Comparison of ENCODE assay signal across 13 cellular contexts in genomic region chr21:34877485-34878128, GRCh38.
A peak's percentile ranks its signal among the peaks of the same experiment; 100 is the strongest.
DNase-seq lines count a peak whose midpoint lies in the region; ATAC-seq and TF ChIP-seq lines count a peak whose summit lies in the region.
"Had no signal": no experiment of that assay in that cellular context is flagged by ENCODE, and none has a peak within 500 bp of the region (broad histone marks: within the 10 kb centered on the region; RNA-seq: fewer than 3 reads in every experiment).

No MANE protein-coding gene starts in this region.

- H3K36me3 Mint-ChIP-seq in CD4-positive, alpha-beta memory T cell: peaks cover 48 to 70% of the 10 kb centered on the region in 2 donors
- no peaks in the 10 kb centered on the region for H3K36me3 Mint-ChIP-seq in WTC11

- ATAC-seq in WTC11: no peak
- ATAC-seq: activated CD4-positive, CD25-positive, alpha-beta regulatory T cell treated with anti-CD3 and anti-CD28 coated beads, Interleukin-2, amount 50 U/mL, for 24 hours had no signal

- H3K36me3 ChIP-seq in CD4-positive, alpha-beta memory T cell (ENCODE audit: insufficient read depth, low read length): peaks cover 35% of the 10 kb centered on the region
- H3K36me3 ChIP-seq in breast epithelium (no peaks in the 10 kb centered on the region), muscle layer of duodenum (ENCODE audit: control insufficient read depth in 1 of 2, insufficient read depth in 2 of 2, low read length in 2 of 2) (peaks cover 10 to 26% of the 10 kb centered on the region in 2 donors)

- peaks cover 0 to 4% (median 0%) of the 10 kb centered on the region in 8 donors for H3K9me3 Mint-ChIP-seq in CD4-positive, alpha-beta memory T cell
- H3K9me3 Mint-ChIP-seq in WTC11: no peaks in the 10 kb centered on the region
- H3K9me3 Mint-ChIP-seq: dendritic cell treated with granulocyte-macrophage colony-stimulating factor and Interleukin-4, amounts not matched to agents 40 ng/mL and 50 ng/mL, for 4 days had no signal

- H3K9me3 ChIP-seq in CD4-positive, alpha-beta memory T cell (ENCODE audit: control insufficient read depth in 1 of 2, low read length in 2 of 2): no peaks in the 10 kb centered on the region
- H3K9me3 ChIP-seq in breast epithelium (no peaks in the 10 kb centered on the region), muscle layer of duodenum (ENCODE audit: control insufficient read depth in 1 of 2, low read length in 2 of 2) (no peaks in the 10 kb centered on the region)

- H3K4me1 Mint-ChIP-seq in CD4-positive, alpha-beta memory T cell: peaks cover 18 to 55% (median 27%) of the 10 kb centered on the region in 4 donors
- H3K4me1 Mint-ChIP-seq in WTC11: 0 out of 2 replicates have a peak, but pooled peaks cover 3% of the 10 kb centered on the region

- TF ChIP-seq POLR2A in breast epithelium (IDR thresholded peaks at IDR 0.05): no peak

- no peak overlapping the region for H3K27ac ChIP-seq in CD4-positive, alpha-beta memory T cell (ENCODE audit: low read depth, low read length)
- H3K27ac ChIP-seq in breast epithelium: peak overlapping the region; percentile 29 to 94
- H3K27ac ChIP-seq in muscle layer of duodenum (ENCODE audit: low read length): peak overlapping the region; percentile 3

- POLR2A ChIA-PET in CD4-positive, alpha-beta memory T cell (lab: Charles Lee; ENCODE audit: partially characterized antibody): interaction anchor here (1.2 to 1.5 kb wide), 3 partner anchors 8 to 11 kb away, joined by 3 to 4 read pairs (median 3); no protein-coding TSS in a partner anchor
- POLR2A ChIA-PET in WTC11 (lab: Charles Lee): no interaction called here

- CTCF ChIA-PET in CD4-positive, alpha-beta memory T cell (lab: Charles Lee; ENCODE audit: partially characterized antibody): interaction anchor here (1.9 to 2.5 kb wide), 2 partner anchors 10 kb away, joined by 4 to 5 read pairs; no protein-coding TSS in a partner anchor
- CTCF ChIA-PET in WTC11 (lab: Charles Lee): interaction anchor here (1.1 kb wide), 1 partner anchor 12 kb away, joined by 6 read pairs; no protein-coding TSS in a partner anchor

- intact Hi-C loops in CD4-positive, alpha-beta memory T cell (cut with micrococcal nuclease): no loop called here
- intact Hi-C loops in breast epithelium (cut with DNase I; ENCODE audit: low total_unique reads): no loop called here

- no peak for DNase-seq in CD4-positive, alpha-beta memory T cell
- peak; percentile 69 for DNase-seq in LNCaP clone FGC (ENCODE audit: low read depth)
- DNase-seq in breast epithelium (ENCODE audit: low spot score in 2 of 2): peak; percentile 86 to 93
- DNase-seq in iPS-NIHi7 (ENCODE audit: extremely low spot score): no peak
- DNase-seq in WTC11 (ENCODE audit: low spot score): no peak
- no peak for DNase-seq in hippocampal formation (lab: John Stamatoyannopoulos, UW)
- DNase-seq in inferior parietal cortex (ENCODE audit: extremely low spot score): no peak
- DNase-seq: NCI-H1930; Right ventricle myocardium superior; stimulated activated CD4-positive, alpha-beta T cell treated with anti-CD3 and anti-CD28 coated beads, Interleukin-12 subunit alpha, Interleukin-12 subunit beta, amount 100 ng/mL, for 4 hours had no signal

- peaks cover 14% of the 10 kb centered on the region for H3K4me1 ChIP-seq in CD4-positive, alpha-beta memory T cell (ENCODE audit: insufficient read depth, low read length)
- H3K4me1 ChIP-seq in breast epithelium (peaks cover 6 to 21% of the 10 kb centered on the region in 2 donors), muscle layer of duodenum (ENCODE audit: control insufficient read depth in 1 of 2, insufficient read depth in 2 of 2, low read length in 2 of 2) (peaks cover 5 to 9% of the 10 kb centered on the region in 2 donors)

- H3K4me3 ChIP-seq in CD4-positive, alpha-beta memory T cell (ENCODE audit: low read length in 2 of 2): no peak overlapping the region
- no peak overlapping the region for H3K4me3 ChIP-seq in LNCaP clone FGC (ENCODE audit: low read depth, low read length)
- H3K4me3 ChIP-seq in breast epithelium: peak overlapping the region in 1 of 3 donors; percentile 1
- H3K4me3 ChIP-seq in muscle layer of duodenum (ENCODE audit: low read depth in 1 of 2, low read length in 2 of 2): no peak overlapping the region

- H3K4me3 Mint-ChIP-seq in CD4-positive, alpha-beta memory T cell: no peak overlapping the region
- H3K4me3 Mint-ChIP-seq in WTC11: no peak overlapping the region
- H3K4me3 Mint-ChIP-seq: dendritic cell treated with granulocyte-macrophage colony-stimulating factor and Interleukin-4, amounts not matched to agents 40 ng/mL and 50 ng/mL, for 4 days had no signal

- H3K27me3 Mint-ChIP-seq in CD4-positive, alpha-beta memory T cell: no peaks in the 10 kb centered on the region
- peaks cover 21% of the 10 kb centered on the region for H3K27me3 Mint-ChIP-seq in WTC11 (ENCODE audit: low read depth)
- H3K27me3 Mint-ChIP-seq: dendritic cell treated with granulocyte-macrophage colony-stimulating factor and Interleukin-4, amounts not matched to agents 40 ng/mL and 50 ng/mL, for 4 days had no signal

- H3K27me3 ChIP-seq in CD4-positive, alpha-beta memory T cell (ENCODE audit: insufficient read depth, low read length): no peaks in the 10 kb centered on the region
- no peaks in the 10 kb centered on the region for H3K27me3 ChIP-seq in breast epithelium
- no peaks in the 10 kb centered on the region for H3K27me3 ChIP-seq in muscle layer of duodenum (ENCODE audit: low read depth, low read length)

- TF ChIP-seq CTCF in LNCaP clone FGC (IDR thresholded peaks at IDR 0.05; ENCODE audit: control insufficient read depth, extremely low read depth, insufficient read depth) (no peak), breast epithelium (IDR thresholded peaks at IDR 0.05) (no peak), WTC11 (IDR thresholded peaks at IDR 0.05) (no peak)

- peak overlapping the region in 4 of 7 donors; percentile 11 to 55 (median 34) for H3K27ac Mint-ChIP-seq in CD4-positive, alpha-beta memory T cell
- H3K27ac Mint-ChIP-seq in WTC11: no peak overlapping the region
- H3K27ac Mint-ChIP-seq: dendritic cell treated with granulocyte-macrophage colony-stimulating factor and Interleukin-4, amounts not matched to agents 40 ng/mL and 50 ng/mL, for 4 days had no signal

TF ChIP-seq in WTC11, 78 proteins besides CTCF, POLR2A, EP300 and RAD21 (continues in another document):
- no peak for TF ChIP-seq ZNF512 (CRISPR knock-in tag; IDR thresholded peaks at IDR 0.05; ENCODE audit: borderline replicate concordance)
- TF ChIP-seq GTF2I (CRISPR knock-in tag; conservative IDR thresholded peaks at IDR 0.05): no peak
- no peak for TF ChIP-seq SMAD4 (CRISPR knock-in tag; IDR thresholded peaks at IDR 0.05)
- no peak for TF ChIP-seq ZNF219 (CRISPR knock-in tag; IDR thresholded peaks at IDR 0.05; ENCODE audit: borderline replicate concordance)
- TF ChIP-seq CBFB (CRISPR knock-in tag; IDR thresholded peaks at IDR 0.05; ENCODE audit: low read depth): no peak
- TF ChIP-seq ELF4 (CRISPR knock-in tag; IDR thresholded peaks at IDR 0.05; ENCODE audit: low read depth): no peak
- TF ChIP-seq TEAD1 (CRISPR knock-in tag; IDR thresholded peaks at IDR 0.05): no peak
- TF ChIP-seq ETV6 (CRISPR knock-in tag; IDR thresholded peaks at IDR 0.05): no peak
- TF ChIP-seq ATF3 (CRISPR knock-in tag; conservative IDR thresholded peaks at IDR 0.05): no peak
- TF ChIP-seq FOXJ3 (CRISPR knock-in tag; IDR thresholded peaks at IDR 0.05; ENCODE audit: borderline replicate concordance): no peak
- TF ChIP-seq STAT6 (CRISPR knock-in tag; conservative IDR thresholded peaks at IDR 0.05; ENCODE audit: low read depth): no peak
- no peak for TF ChIP-seq ZNF263 (CRISPR knock-in tag; IDR thresholded peaks at IDR 0.05; ENCODE audit: low read depth)
- no peak for TF ChIP-seq ZNF317 (CRISPR knock-in tag; IDR thresholded peaks at IDR 0.05; ENCODE audit: borderline replicate concordance, low read depth)
- no peak for TF ChIP-seq JUN (CRISPR knock-in tag; IDR thresholded peaks at IDR 0.05)

Comparison
In these comparisons a context has a peak if more than half of its experiments do, and no peak if none do; other contexts are left out.
1. DNase-seq: peak in LNCaP clone FGC (single experiment) and breast epithelium (2 of 2); none in CD4-positive, alpha-beta memory T cell (0 of 5), iPS-NIHi7 (single experiment), WTC11 (single experiment), hippocampal formation (0 of 2) and inferior parietal cortex (single experiment).